In genomic region chr10:132700168-132701098, GRCh38 we compare ENCODE assay signal across 12 cellular contexts.
A peak's percentile ranks its signal among the peaks of the same experiment; 100 is the strongest.
DNase-seq lines count a peak whose midpoint lies in the region; ATAC-seq and TF ChIP-seq lines count a peak whose summit lies in the region.
"Had no signal": no experiment of that assay in that cellular context is flagged by ENCODE, and none has a peak within 500 bp of the region (broad histone marks: within the 10 kb centered on the region; RNA-seq: fewer than 3 reads in every experiment).

No MANE protein-coding gene starts in this region.

- no peaks in the 10 kb centered on the region for H3K27me3 ChIP-seq in WERI-Rb-1 (ENCODE audit: insufficient read depth, low read depth, severe bottlenecking)
- no peaks in the 10 kb centered on the region for H3K27me3 ChIP-seq in sigmoid colon

- H3K9me3 ChIP-seq in WERI-Rb-1 (ENCODE audit: severe bottlenecking) (no peaks in the 10 kb centered on the region), sigmoid colon (peaks cover 0 to 3% (median under 1%) of the 10 kb centered on the region in 4 donors)

- WGBS in sigmoid colon, 2 donors, result 33 to 66% methylated on average over 27 of the region's 27 CpGs

- no peaks in the 10 kb centered on the region for H3K9me3 Mint-ChIP-seq in activated T-cell treated with anti-CD3 and anti-CD28 coated beads, Interleukin-2, amount 50 U/mL, for 24 hours
- H3K9me3 Mint-ChIP-seq: activated naive CD4-positive, alpha-beta T cell treated with anti-CD3 and anti-CD28 coated beads, Interleukin-2, amount 50 U/mL, for 24 hours had no signal

- no peak overlapping the region for H3K27ac Mint-ChIP-seq in activated T-cell treated with anti-CD3 and anti-CD28 coated beads, Interleukin-2, amount 50 U/mL, for 24 hours
- H3K27ac Mint-ChIP-seq: activated naive CD4-positive, alpha-beta T cell treated with anti-CD3 and anti-CD28 coated beads, Interleukin-2, amount 50 U/mL, for 24 hours had no signal

- TF ChIP-seq POLR2A in sigmoid colon (IDR thresholded peaks at IDR 0.05), result no peak

- TF ChIP-seq CTCF in WERI-Rb-1 (IDR thresholded peaks at IDR 0.05; ENCODE audit: low read depth, low read length) (no peak), sigmoid colon (IDR thresholded peaks at IDR 0.05) (no peak)

- no peak for TF ChIP-seq EP300 in sigmoid colon (IDR thresholded peaks at IDR 0.05)

- H3K4me3 Mint-ChIP-seq in activated T-cell treated with anti-CD3 and anti-CD28 coated beads, Interleukin-2, amount 50 U/mL, for 24 hours, result no peak overlapping the region
- H3K4me3 Mint-ChIP-seq: activated naive CD4-positive, alpha-beta T cell treated with anti-CD3 and anti-CD28 coated beads, Interleukin-2, amount 50 U/mL, for 24 hours had no signal

- ATAC-seq in left cardiac atrium, result peak in 1 of 2 donors; percentile 21
- no peak for ATAC-seq in HG03439 (IDR thresholded peaks at IDR 0.05; ENCODE audit: unreplicated experiment)
- no peak for ATAC-seq in HG03457 (IDR thresholded peaks at IDR 0.05; ENCODE audit: unreplicated experiment)

- H3K27ac ChIP-seq in WERI-Rb-1, result no peak overlapping the region
- H3K27ac ChIP-seq in sigmoid colon, result peak overlapping the region; percentile 68 to 79 (median 74)

- DNase-seq in GM04504 (ENCODE audit: low read depth) (peak; percentile 12), WERI-Rb-1 (peak; percentile 35), left cardiac atrium (peak; percentile 25), sigmoid colon (peak; percentile 68), DMS79 (lab: John Stamatoyannopoulos, UW) (no peak)
- DNase-seq in activated T-cell treated with anti-CD3 and anti-CD28 coated beads, Interleukin-2, amount 50 U/mL, for 24 hours, result no peak
- DNase-seq: erythroblast, trophoblast cell had no signal

- peaks cover 2% of the 10 kb centered on the region for H3K4me1 Mint-ChIP-seq in activated T-cell treated with anti-CD3 and anti-CD28 coated beads, Interleukin-2, amount 50 U/mL, for 24 hours (ENCODE audit: low read depth)

- intact Hi-C loops in left cardiac atrium (cut with DNase I), result no loop called here
- intact Hi-C loops in sigmoid colon (cut with DNase I), result no loop called here

- H3K36me3 Mint-ChIP-seq in activated T-cell treated with anti-CD3 and anti-CD28 coated beads, Interleukin-2, amount 50 U/mL, for 24 hours (ENCODE audit: low read depth), result peaks cover 54% of the 10 kb centered on the region

- no peak overlapping the region for H3K4me3 ChIP-seq in WERI-Rb-1 (ENCODE audit: low read depth, low read length)
- H3K4me3 ChIP-seq in sigmoid colon, result peak overlapping the region in 1 of 4 donors; percentile 2

- H3K36me3 ChIP-seq in WERI-Rb-1, result no peaks in the 10 kb centered on the region
- H3K36me3 ChIP-seq in sigmoid colon, result peaks cover 0 to 22% (median 7%) of the 10 kb centered on the region in 4 donors

- no peaks in the 10 kb centered on the region for H3K27me3 Mint-ChIP-seq in activated T-cell treated with anti-CD3 and anti-CD28 coated beads, Interleukin-2, amount 50 U/mL, for 24 hours
- H3K27me3 Mint-ChIP-seq: activated naive CD4-positive, alpha-beta T cell treated with anti-CD3 and anti-CD28 coated beads, Interleukin-2, amount 50 U/mL, for 24 hours had no signal

- peaks cover 0 to 24% (median 22%) of the 10 kb centered on the region in 4 donors for H3K4me1 ChIP-seq in sigmoid colon
- H3K4me1 ChIP-seq: Caco-2 had no signal

Comparison
In these comparisons a context has a peak if more than half of its experiments do, and no peak if none do; other contexts are left out.
1. DNase-seq: peak in GM04504 (single experiment), WERI-Rb-1 (single experiment), left cardiac atrium (single experiment) and sigmoid colon (single experiment); none in DMS79 (single experiment) and activated T-cell treated with anti-CD3 and anti-CD28 coated beads, Interleukin-2, amount 50 U/mL, for 24 hours (single experiment).